10 cellular contexts compared by ENCODE assay signal in the genomic region with DNA sequence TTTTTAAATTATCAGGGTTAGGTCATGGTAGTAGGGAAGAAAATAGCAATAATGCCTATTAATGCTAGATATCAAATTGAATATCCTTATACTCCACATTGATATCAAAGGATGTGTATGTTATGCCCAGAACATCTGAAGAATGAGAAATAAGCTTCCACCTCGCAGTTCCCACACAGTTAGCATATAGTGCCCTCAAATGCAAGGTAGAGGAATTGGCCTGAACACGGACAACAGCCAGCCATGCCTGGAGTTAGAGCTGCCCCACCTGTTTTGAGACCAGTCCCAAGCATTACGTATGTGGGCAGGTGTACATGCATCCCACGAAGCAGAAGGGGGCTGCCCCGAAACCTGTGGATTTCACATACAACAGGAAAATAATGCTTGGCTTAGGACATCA.
DNase-seq lines count a peak whose midpoint lies in the region; ATAC-seq, FAIRE-seq and TF ChIP-seq lines count a peak whose summit lies in the region.
"Had no signal": no experiment of that assay in that cellular context is flagged by ENCODE, and none has a peak within 500 bp of the region (broad histone marks: within the 10 kb centered on the region; RNA-seq: fewer than 3 reads in every experiment).

No MANE protein-coding gene starts in this region.

- H3K9me3 ChIP-seq in K562 (replicated peaks; ENCODE audit: control insufficient read depth, insufficient read depth, low read depth, low read length): no peaks in the 10 kb centered on the region

- TF ChIP-seq CTCF in K562 (IDR thresholded peaks at IDR 0.05 in 2 of 3, conservative IDR thresholded peaks at IDR 0.05 in 1 of 3; ENCODE audit: insufficient read depth in 2 of 3, low read depth in 1 of 3, low read length in 3 of 3) (peak in 2 of 3 experiments; percentile 19 to 20; a peak in 2 of 6 replicates), nephron (IDR thresholded peaks at IDR 0.05; ENCODE audit: unreplicated experiment in 3 of 3) (peak; percentile 41 to 49 (median 42))

- H3K9ac ChIP-seq in K562 (ENCODE audit: insufficient read depth in 1 of 2, low read depth in 2 of 2, low read length in 2 of 2): no peak overlapping the region

- no peaks in the 10 kb centered on the region for H4K20me1 ChIP-seq in K562 (replicated peaks; ENCODE audit: control insufficient read depth, insufficient read depth, low read length)

- no peak for TF ChIP-seq EP300 in K562 (IDR thresholded peaks at IDR 0.05; ENCODE audit: low read length)

- WGBS in K562 (ENCODE audit: insufficient coverage, low coverage, missing lambda C conversion rate): 2% methylated on average over 5 of the region's 5 CpGs

- no peak overlapping the region for H3K4me2 ChIP-seq in K562 (ENCODE audit: insufficient read depth, low read length)

- H3K27ac ChIP-seq in K562 (ENCODE audit: extremely low read depth, low read depth, low read length): no peak overlapping the region

- peak overlapping the region; percentile 17 to 82 (median 78) for H3K27ac Mint-ChIP-seq in nephron
- peak overlapping the region in 1 of 2 donors; percentile 9 for H3K27ac Mint-ChIP-seq in natural killer cell treated with Interleukin-12 subunit alpha and Interleukin-12 subunit beta and Interleukin-15 and Interleukin-18, amount 100 ng/mL, for 72 hours

- in situ Hi-C loops in K562 (cut with MboI): no loop called here

- no peaks in the 10 kb centered on the region for H3K36me3 ChIP-seq in K562 (ENCODE audit: control insufficient read depth, insufficient read depth, low read length)

- no peaks in the 10 kb centered on the region for H3K4me1 ChIP-seq in K562 (replicated peaks in 1 of 2; ENCODE audit: control insufficient read depth in 2 of 2, insufficient read depth in 2 of 2, low read length in 2 of 2)

- no TSS peak for BruUV-seq in K562 (replicated peaks; lab: Mats Ljungman, UMichigan)

- H3K9me3 Mint-ChIP-seq in nephron: no peaks in the 10 kb centered on the region
- H3K9me3 Mint-ChIP-seq in natural killer cell treated with Interleukin-12 subunit alpha and Interleukin-12 subunit beta and Interleukin-15 and Interleukin-18, amount 100 ng/mL, for 72 hours: no peaks in the 10 kb centered on the region

- CTCF ChIA-PET in K562 (lab: Yijun Ruan, JAX; ENCODE audit: low intra/inter-chr PET ratio): no interaction called here

- peaks cover 50% of the 10 kb centered on the region for H3K4me1 Mint-ChIP-seq in nephron
- H3K4me1 Mint-ChIP-seq in natural killer cell treated with Interleukin-12 subunit alpha and Interleukin-12 subunit beta and Interleukin-15 and Interleukin-18, amount 100 ng/mL, for 72 hours (ENCODE audit: low read depth in 2 of 2): peaks cover 4 to 8% of the 10 kb centered on the region in 2 donors

- intact Hi-C loops in K562 (cut with micrococcal nuclease): loop anchor here (5.0 kb wide), 1 partner anchor 296 kb away; no protein-coding TSS in a partner anchor

- H3K4me3 Mint-ChIP-seq in nephron: no peak overlapping the region
- no peak overlapping the region for H3K4me3 Mint-ChIP-seq in natural killer cell treated with Interleukin-12 subunit alpha and Interleukin-12 subunit beta and Interleukin-15 and Interleukin-18, amount 100 ng/mL, for 72 hours

- peak; percentile 63 for ATAC-seq in K562
- ATAC-seq in natural killer cell treated with Interleukin-12 subunit alpha and Interleukin-12 subunit beta and Interleukin-15 and Interleukin-18, amount 100 ng/mL, for 72 hours: no peak
- no peak for ATAC-seq in GM18858 (IDR thresholded peaks at IDR 0.05; ENCODE audit: unreplicated experiment)

- H3K79me2 ChIP-seq in K562 (ENCODE audit: control insufficient read depth, insufficient read depth, low read length): no peaks in the 10 kb centered on the region

- TF ChIP-seq RAD21 in K562 (CRISPR knock-in tag; conservative IDR thresholded peaks at IDR 0.05 in 1 of 2, IDR thresholded peaks at IDR 0.05 in 1 of 2): peak in 1 of 2 experiments; percentile 53; a peak in 2 of 4 replicates

- no peak for TF ChIP-seq POLR2A in K562 (conservative IDR thresholded peaks at IDR 0.05)

- peaks cover 4% of the 10 kb centered on the region for H3K27me3 Mint-ChIP-seq in nephron (ENCODE audit: low read depth)
- H3K27me3 Mint-ChIP-seq in natural killer cell treated with Interleukin-12 subunit alpha and Interleukin-12 subunit beta and Interleukin-15 and Interleukin-18, amount 100 ng/mL, for 72 hours: peaks cover 7 to 14% of the 10 kb centered on the region in 2 donors

- no peak for FAIRE-seq in K562 (lab: Jason Lieb, UNC)

- no peaks in the 10 kb centered on the region for H3K36me3 Mint-ChIP-seq in nephron (ENCODE audit: low read depth)
- H3K36me3 Mint-ChIP-seq in natural killer cell treated with Interleukin-12 subunit alpha and Interleukin-12 subunit beta and Interleukin-15 and Interleukin-18, amount 100 ng/mL, for 72 hours: no peaks in the 10 kb centered on the region

- H2AFZ ChIP-seq in K562 (ENCODE audit: low read depth, low read length): no peak overlapping the region

- peaks cover 3 to 21% of the 10 kb centered on the region in 2 experiments; a peak in 3 of 5 replicates for H3K27me3 ChIP-seq in K562 (ENCODE audit: control insufficient read depth in 2 of 2, insufficient read depth in 2 of 2, low read length in 2 of 2)

- peak; percentile 55 for DNase-seq in EH (ENCODE audit: low read depth)
- DNase-seq in M059J (ENCODE audit: low read depth): peak; percentile 41
- no peak for DNase-seq in K562 (ENCODE audit: extremely low read depth in 1 of 4, low spot score in 3 of 4)
- no peak for DNase-seq in natural killer cell treated with Interleukin-12 subunit alpha and Interleukin-12 subunit beta and Interleukin-15 and Interleukin-18, amount 100 ng/mL, for 72 hours (ENCODE audit: low spot score)
- DNase-seq in NCI-H2171 treated with DMSO at 0.1 percent for 48 hours (lab: John Stamatoyannopoulos, UW): no peak
- DNase-seq in NK-92 (lab: John Stamatoyannopoulos, UW; ENCODE audit: unreplicated experiment): no peak
- DNase-seq: amygdala, NCI-H2171 had no signal

- POLR2A ChIA-PET in K562 (lab: Yijun Ruan, JAX): no interaction called here

- no peak overlapping the region for H3K4me3 ChIP-seq in K562

- H3K9me1 ChIP-seq in K562 (ENCODE audit: control insufficient read depth, insufficient read depth, low read length): no peaks in the 10 kb centered on the region

TF ChIP-seq in K562, 482 proteins besides CTCF, POLR2A, EP300 and RAD21:
- TF ChIP-seq MTA2 (IDR thresholded peaks at IDR 0.05; ENCODE audit: low read depth) (no peak), FOS (IDR thresholded peaks at IDR 0.05; ENCODE audit: extremely low read depth, insufficient read length) (no peak), ZNF551 (CRISPR knock-in tag; IDR thresholded peaks at IDR 0.05) (no peak)
- TF ChIP-seq, protein P1, sequence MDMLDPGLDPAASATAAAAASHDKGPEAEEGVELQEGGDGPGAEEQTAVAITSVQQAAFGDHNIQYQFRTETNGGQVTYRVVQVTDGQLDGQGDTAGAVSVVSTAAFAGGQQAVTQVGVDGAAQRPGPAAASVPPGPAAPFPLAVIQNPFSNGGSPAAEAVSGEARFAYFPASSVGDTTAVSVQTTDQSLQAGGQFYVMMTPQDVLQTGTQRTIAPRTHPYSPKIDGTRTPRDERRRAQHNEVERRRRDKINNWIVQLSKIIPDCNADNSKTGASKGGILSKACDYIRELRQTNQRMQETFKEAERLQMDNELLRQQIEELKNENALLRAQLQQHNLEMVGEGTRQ (CRISPR knock-in tag; IDR thresholded peaks at IDR 0.05): no peak
TF ChIP-seq in K562: peak in this region for 0.

Comparison
In these comparisons a context has a peak if more than half of its experiments do, and no peak if none do; other contexts are left out.
1. DNase-seq: peak in EH (single experiment) and M059J (single experiment); none in K562 (0 of 4), natural killer cell treated with Interleukin-12 subunit alpha and Interleukin-12 subunit beta and Interleukin-15 and Interleukin-18, amount 100 ng/mL, for 72 hours (single experiment), NCI-H2171 treated with DMSO at 0.1 percent for 48 hours (single experiment) and NK-92 (single experiment).